In the genomic region with DNA sequence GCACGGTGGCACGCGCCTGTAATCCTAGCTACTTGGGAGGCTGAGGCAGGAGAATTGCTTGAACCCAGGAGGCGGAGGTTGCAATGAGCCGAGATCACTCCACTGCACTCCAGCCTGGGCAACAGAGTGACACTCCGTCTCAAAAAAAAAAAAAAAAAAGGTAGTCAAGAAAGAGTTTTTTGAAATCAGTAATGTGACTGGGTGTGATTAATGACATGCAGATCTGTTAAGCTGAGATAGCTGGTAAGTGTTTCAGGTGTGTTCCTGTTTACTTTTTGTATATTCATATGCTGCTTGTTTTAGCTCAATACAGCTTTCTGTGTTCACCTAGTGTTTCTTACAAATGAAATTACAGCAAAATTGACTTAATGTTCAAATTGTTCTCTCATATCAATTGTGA, we compare ENCODE assay signal across 9 cellular contexts. TPM values are rescaled to one million over a fixed set of nuclear protein-coding genes. Genes with fewer than 3 reads are reported as not detected.
DNase-seq lines count a peak whose midpoint lies in the region; ATAC-seq, FAIRE-seq and TF ChIP-seq lines count a peak whose summit lies in the region.
"Not testable (repeated sequence)": the region's sequence is repeated elsewhere in the genome, so short reads cannot be mapped to it uniquely, and the experiment has no call there.
"Had no signal": no experiment of that assay in that cellular context is flagged by ENCODE, and none has a peak within 500 bp of the region (broad histone marks: within the 10 kb centered on the region; RNA-seq: fewer than 3 reads in every experiment).

No MANE protein-coding gene starts in this region.

- not testable (repeated sequence) for TF ChIP-seq EP300 in K562 (IDR thresholded peaks at IDR 0.05; ENCODE audit: low read length)

- FAIRE-seq in K562 (lab: Jason Lieb, UNC): not testable (repeated sequence)

- not testable (repeated sequence) for H2AFZ ChIP-seq in K562 (ENCODE audit: low read depth, low read length)

- not testable (repeated sequence) for TF ChIP-seq POLR2A in K562 (conservative IDR thresholded peaks at IDR 0.05)

- not testable (repeated sequence) for H3K9me3 ChIP-seq in CD4-positive, alpha-beta memory T cell (ENCODE audit: control insufficient read depth in 1 of 2, low read length in 2 of 2); T-helper 17 cell (ENCODE audit: control insufficient read depth, low read length, poor library complexity, severe bottlenecking); K562 (replicated peaks; ENCODE audit: control insufficient read depth, insufficient read depth, low read depth, low read length)

- H3K36me3 Mint-ChIP-seq in CD4-positive, alpha-beta memory T cell: peaks cover 21 to 40% of the 10 kb centered on the region in 2 donors
- H3K36me3 Mint-ChIP-seq in T-helper 17 cell (ENCODE audit: low read depth): not testable (repeated sequence)
- H3K36me3 Mint-ChIP-seq in activated CD8-positive, alpha-beta T cell treated with anti-CD3 and anti-CD28 coated beads for 36 hours (ENCODE audit: low read depth): peaks cover 39% of the 10 kb centered on the region
- peaks cover 34% of the 10 kb centered on the region for H3K36me3 Mint-ChIP-seq in activated T-helper 1 cell treated with anti-CD3 and anti-CD28 coated beads, Interleukin-12 subunit alpha, Interleukin-12 subunit beta, Interleukin-2, Interleukin-4 antibody, amounts not matched to agents 30 ng/mL and 10 ng/mL and 1 ng/mL, durations not matched to agents 14 hours and 24 hours and 36 hours (ENCODE audit: low read depth)
- H3K36me3 Mint-ChIP-seq in activated naive CD4-positive, alpha-beta T cell treated with anti-CD3 and anti-CD28 coated beads, Interleukin-2, amount 10 ng/mL, durations not matched to agents 7 days and 5 days: peaks cover 48% of the 10 kb centered on the region
- peaks cover 46% of the 10 kb centered on the region for H3K36me3 Mint-ChIP-seq in stimulated activated naive CD8-positive, alpha-beta T cell treated with anti-CD3 and anti-CD28 coated beads, Interleukin-15, Interleukin-2, amounts not matched to agents 100 ng/mL and 50 ng/mL, for 24 hours (ENCODE audit: low read depth)

- TF ChIP-seq CTCF in activated CD8-positive, alpha-beta T cell treated with anti-CD3 and anti-CD28 coated beads for 36 hours (IDR thresholded peaks at IDR 0.05); K562 (IDR thresholded peaks at IDR 0.05 in 2 of 3, conservative IDR thresholded peaks at IDR 0.05 in 1 of 3; ENCODE audit: insufficient read depth in 2 of 3, low read depth in 1 of 3, low read length in 3 of 3): not testable (repeated sequence)

- not testable (repeated sequence) for H3K9me1 ChIP-seq in K562 (ENCODE audit: control insufficient read depth, insufficient read depth, low read length)

- peaks cover 33% of the 10 kb centered on the region for H3K79me2 ChIP-seq in K562 (ENCODE audit: control insufficient read depth, insufficient read depth, low read length)

- not testable (repeated sequence) for H3K9me3 Mint-ChIP-seq in CD4-positive, alpha-beta memory T cell; activated CD8-positive, alpha-beta T cell treated with anti-CD3 and anti-CD28 coated beads for 36 hours; activated T-helper 1 cell treated with anti-CD3 and anti-CD28 coated beads, Interleukin-12 subunit alpha, Interleukin-12 subunit beta, Interleukin-2, Interleukin-4 antibody, amounts not matched to agents 30 ng/mL and 10 ng/mL and 1 ng/mL, durations not matched to agents 14 hours and 24 hours and 36 hours; activated naive CD4-positive, alpha-beta T cell treated with anti-CD3 and anti-CD28 coated beads, Interleukin-2, amount 10 ng/mL, durations not matched to agents 7 days and 5 days; stimulated activated naive CD8-positive, alpha-beta T cell treated with anti-CD3 and anti-CD28 coated beads, Interleukin-15, Interleukin-2, amounts not matched to agents 100 ng/mL and 50 ng/mL, for 24 hours

- not testable (repeated sequence) for TF ChIP-seq RAD21 in K562 (CRISPR knock-in tag; conservative IDR thresholded peaks at IDR 0.05 in 1 of 2, IDR thresholded peaks at IDR 0.05 in 1 of 2)

- not testable (repeated sequence) for H3K4me3 ChIP-seq in CD4-positive, alpha-beta memory T cell (ENCODE audit: low read length in 2 of 2); K562

- H3K9ac ChIP-seq in K562 (ENCODE audit: insufficient read depth in 1 of 2, low read depth in 2 of 2, low read length in 2 of 2): not testable (repeated sequence)

- not testable (repeated sequence) for ATAC-seq in T-helper 17 cell; activated CD8-positive, alpha-beta T cell treated with anti-CD3 and anti-CD28 coated beads for 36 hours
- peak; percentile 30; the same call in 2 of the 3 replicates for ATAC-seq in K562

- CTCF ChIA-PET in CD4-positive, alpha-beta memory T cell (lab: Charles Lee; ENCODE audit: partially characterized antibody): interaction anchor here (1.0 to 1.4 kb wide), 4 partner anchors 10 to 265 kb away, joined by 3 to 4 read pairs (median 3); no protein-coding TSS in a partner anchor
- CTCF ChIA-PET in activated CD8-positive, alpha-beta T cell treated with anti-CD3 and anti-CD28 coated beads for 36 hours (lab: Charles Lee): interaction anchor here (0.7 to 1.2 kb wide), 3 partner anchors 12 to 250 kb away, joined by 3 to 4 read pairs (median 3); no protein-coding TSS in a partner anchor
- CTCF ChIA-PET in activated naive CD4-positive, alpha-beta T cell treated with anti-CD3 and anti-CD28 coated beads, Interleukin-2, amount 10 ng/mL, durations not matched to agents 7 days and 5 days (lab: Charles Lee); K562 (lab: Yijun Ruan, JAX; ENCODE audit: low intra/inter-chr PET ratio): not testable (repeated sequence)

- 79% methylated on average over 5 of the region's 6 CpGs for WGBS in K562 (ENCODE audit: insufficient coverage, low coverage, missing lambda C conversion rate)

- POLR2A ChIA-PET in CD4-positive, alpha-beta memory T cell (lab: Charles Lee; ENCODE audit: partially characterized antibody): interaction anchor here (0.7 to 1.0 kb wide), 2 partner anchors 10 to 17 kb away, joined by 4 to 6 read pairs; no protein-coding TSS in a partner anchor
- POLR2A ChIA-PET in activated CD8-positive, alpha-beta T cell treated with anti-CD3 and anti-CD28 coated beads for 36 hours (lab: Charles Lee): interaction anchor here (0.8 to 0.9 kb wide), 2 partner anchors 10 to 23 kb away, joined by 4 read pairs; no protein-coding TSS in a partner anchor
- POLR2A ChIA-PET in K562 (lab: Yijun Ruan, JAX): interaction anchor here (1.7 kb wide), 1 partner anchor 12 kb away, joined by 7 read pairs; no protein-coding TSS in a partner anchor

- intact Hi-C loops in CD4-positive, alpha-beta memory T cell (cut with micrococcal nuclease): loop anchor here (1.0 kb wide), 1 partner anchor 9 kb away; no protein-coding TSS in a partner anchor
- intact Hi-C loops in activated CD8-positive, alpha-beta T cell treated with anti-CD3 and anti-CD28 coated beads for 36 hours (cut with micrococcal nuclease); activated T-helper 1 cell treated with anti-CD3 and anti-CD28 coated beads, Interleukin-12 subunit alpha, Interleukin-12 subunit beta, Interleukin-2, Interleukin-4 antibody, amounts not matched to agents 30 ng/mL and 10 ng/mL and 1 ng/mL, durations not matched to agents 14 hours and 24 hours and 36 hours (cut with micrococcal nuclease); K562 (cut with micrococcal nuclease): not testable (repeated sequence)

- peaks cover 53 to 86% (median 69%) of the 10 kb centered on the region in 4 donors for H3K4me1 Mint-ChIP-seq in CD4-positive, alpha-beta memory T cell
- peaks cover 60% of the 10 kb centered on the region for H3K4me1 Mint-ChIP-seq in T-helper 17 cell
- peaks cover 55% of the 10 kb centered on the region for H3K4me1 Mint-ChIP-seq in activated CD8-positive, alpha-beta T cell treated with anti-CD3 and anti-CD28 coated beads for 36 hours (ENCODE audit: low read depth)
- H3K4me1 Mint-ChIP-seq in activated T-helper 1 cell treated with anti-CD3 and anti-CD28 coated beads, Interleukin-12 subunit alpha, Interleukin-12 subunit beta, Interleukin-2, Interleukin-4 antibody, amounts not matched to agents 30 ng/mL and 10 ng/mL and 1 ng/mL, durations not matched to agents 14 hours and 24 hours and 36 hours (ENCODE audit: low read depth): peaks cover 76% of the 10 kb centered on the region
- H3K4me1 Mint-ChIP-seq in activated naive CD4-positive, alpha-beta T cell treated with anti-CD3 and anti-CD28 coated beads, Interleukin-2, amount 10 ng/mL, durations not matched to agents 7 days and 5 days: peaks cover 58% of the 10 kb centered on the region
- H3K4me1 Mint-ChIP-seq in stimulated activated naive CD8-positive, alpha-beta T cell treated with anti-CD3 and anti-CD28 coated beads, Interleukin-15, Interleukin-2, amounts not matched to agents 100 ng/mL and 50 ng/mL, for 24 hours (ENCODE audit: low read depth): peaks cover 75% of the 10 kb centered on the region

- in situ Hi-C loops in K562 (cut with MboI): not testable (repeated sequence)

- BruUV-seq in K562 (replicated peaks; lab: Mats Ljungman, UMichigan): not testable (repeated sequence)

- not testable (repeated sequence) for H3K27me3 Mint-ChIP-seq in CD4-positive, alpha-beta memory T cell; T-helper 17 cell; activated CD8-positive, alpha-beta T cell treated with anti-CD3 and anti-CD28 coated beads for 36 hours; activated T-helper 1 cell treated with anti-CD3 and anti-CD28 coated beads, Interleukin-12 subunit alpha, Interleukin-12 subunit beta, Interleukin-2, Interleukin-4 antibody, amounts not matched to agents 30 ng/mL and 10 ng/mL and 1 ng/mL, durations not matched to agents 14 hours and 24 hours and 36 hours (ENCODE audit: insufficient read depth); activated naive CD4-positive, alpha-beta T cell treated with anti-CD3 and anti-CD28 coated beads, Interleukin-2, amount 10 ng/mL, durations not matched to agents 7 days and 5 days; stimulated activated naive CD8-positive, alpha-beta T cell treated with anti-CD3 and anti-CD28 coated beads, Interleukin-15, Interleukin-2, amounts not matched to agents 100 ng/mL and 50 ng/mL, for 24 hours

- not testable (repeated sequence) for H3K4me2 ChIP-seq in K562 (ENCODE audit: insufficient read depth, low read length)

- peak overlapping the region in 5 of 7 donors; percentile 2 to 32 (median 22) for H3K27ac Mint-ChIP-seq in CD4-positive, alpha-beta memory T cell
- not testable (repeated sequence) for H3K27ac Mint-ChIP-seq in T-helper 17 cell
- peak overlapping the region; percentile 13 for H3K27ac Mint-ChIP-seq in activated CD8-positive, alpha-beta T cell treated with anti-CD3 and anti-CD28 coated beads for 36 hours
- H3K27ac Mint-ChIP-seq in activated T-helper 1 cell treated with anti-CD3 and anti-CD28 coated beads, Interleukin-12 subunit alpha, Interleukin-12 subunit beta, Interleukin-2, Interleukin-4 antibody, amounts not matched to agents 30 ng/mL and 10 ng/mL and 1 ng/mL, durations not matched to agents 14 hours and 24 hours and 36 hours: peak overlapping the region; percentile 10
- H3K27ac Mint-ChIP-seq in activated naive CD4-positive, alpha-beta T cell treated with anti-CD3 and anti-CD28 coated beads, Interleukin-2, amount 10 ng/mL, durations not matched to agents 7 days and 5 days: peak overlapping the region; percentile 64
- peak overlapping the region; percentile 31 for H3K27ac Mint-ChIP-seq in stimulated activated naive CD8-positive, alpha-beta T cell treated with anti-CD3 and anti-CD28 coated beads, Interleukin-15, Interleukin-2, amounts not matched to agents 100 ng/mL and 50 ng/mL, for 24 hours

- not testable (repeated sequence) for DNase-seq in CD4-positive, alpha-beta memory T cell; T-helper 17 cell; activated CD8-positive, alpha-beta T cell treated with anti-CD3 and anti-CD28 coated beads for 36 hours; activated T-helper 1 cell treated with anti-CD3 and anti-CD28 coated beads, Interleukin-12 subunit alpha, Interleukin-12 subunit beta, Interleukin-2, Interleukin-4 antibody, amounts not matched to agents 30 ng/mL and 10 ng/mL and 1 ng/mL, durations not matched to agents 14 hours and 24 hours and 36 hours (ENCODE audit: low spot score); activated naive CD4-positive, alpha-beta T cell treated with anti-CD3 and anti-CD28 coated beads, Interleukin-2, amount 10 ng/mL, durations not matched to agents 7 days and 5 days; K562 (ENCODE audit: extremely low read depth in 1 of 4, low spot score in 3 of 4)

- not testable (repeated sequence) for H3K27ac ChIP-seq in CD4-positive, alpha-beta memory T cell (ENCODE audit: low read depth, low read length); K562 (ENCODE audit: extremely low read depth, low read depth, low read length)

- not testable (repeated sequence) for H3K27me3 ChIP-seq in CD4-positive, alpha-beta memory T cell (ENCODE audit: insufficient read depth, low read length); K562 (ENCODE audit: control insufficient read depth in 2 of 2, insufficient read depth in 2 of 2, low read length in 2 of 2)

- H3K4me1 ChIP-seq in CD4-positive, alpha-beta memory T cell (ENCODE audit: insufficient read depth, low read length): peaks cover 82% of the 10 kb centered on the region
- not testable (repeated sequence) for H3K4me1 ChIP-seq in K562 (replicated peaks in 1 of 2; ENCODE audit: control insufficient read depth in 2 of 2, insufficient read depth in 2 of 2, low read length in 2 of 2)

- H4K20me1 ChIP-seq in K562 (replicated peaks; ENCODE audit: control insufficient read depth, insufficient read depth, low read length): not testable (repeated sequence)

- not testable (repeated sequence) for H3K36me3 ChIP-seq in CD4-positive, alpha-beta memory T cell (ENCODE audit: insufficient read depth, low read length); K562 (ENCODE audit: control insufficient read depth, insufficient read depth, low read length)

- peak overlapping the region in 3 of 8 donors; percentile 5 to 45 (median 28) for H3K4me3 Mint-ChIP-seq in CD4-positive, alpha-beta memory T cell
- H3K4me3 Mint-ChIP-seq in T-helper 17 cell: peak overlapping the region; percentile 19
- H3K4me3 Mint-ChIP-seq in activated CD8-positive, alpha-beta T cell treated with anti-CD3 and anti-CD28 coated beads for 36 hours; activated T-helper 1 cell treated with anti-CD3 and anti-CD28 coated beads, Interleukin-12 subunit alpha, Interleukin-12 subunit beta, Interleukin-2, Interleukin-4 antibody, amounts not matched to agents 30 ng/mL and 10 ng/mL and 1 ng/mL, durations not matched to agents 14 hours and 24 hours and 36 hours; activated naive CD4-positive, alpha-beta T cell treated with anti-CD3 and anti-CD28 coated beads, Interleukin-2, amount 10 ng/mL, durations not matched to agents 7 days and 5 days; stimulated activated naive CD8-positive, alpha-beta T cell treated with anti-CD3 and anti-CD28 coated beads, Interleukin-15, Interleukin-2, amounts not matched to agents 100 ng/mL and 50 ng/mL, for 24 hours: not testable (repeated sequence)

RNA-seq across cellular contexts. Expression of a gene that starts 31.8 kb away (rescaled TPM):
- 100 to 1,000 TPM; 108 to 116 TPM for total RNA-seq in CD4-positive, alpha-beta memory T cell
- polyA plus RNA-seq in CD4-positive, alpha-beta memory T cell: 10 to 100 TPM; 27.0 to 28.9 TPM
- total RNA-seq in T-helper 17 cell: 100 to 1,000 TPM; 192 to 199 TPM
- total RNA-seq in activated CD8-positive, alpha-beta T cell treated with anti-CD3 and anti-CD28 coated beads for 36 hours: 10 to 100 TPM; 64.8 to 69.1 TPM
- total RNA-seq in activated T-helper 1 cell treated with anti-CD3 and anti-CD28 coated beads, Interleukin-12 subunit alpha, Interleukin-12 subunit beta, Interleukin-2, Interleukin-4 antibody, amounts not matched to agents 30 ng/mL and 10 ng/mL and 1 ng/mL, durations not matched to agents 14 hours and 24 hours and 36 hours: 154 and 157 TPM in 2 replicates
- total RNA-seq in K562 (2011; cell fraction: chromatin; rRNA removed; ENCODE audit: low replicate concordance): 32.6 and 83.4 TPM in 2 replicates
- total RNA-seq in K562 (2011; cell fraction: nucleolus; rRNA removed): 12.5 and 17.0 TPM in 2 replicates
- total RNA-seq in K562 (2011; cell fraction: nucleoplasm; rRNA removed): 22.4 and 28.9 TPM in 2 replicates
- total RNA-seq in K562 (2014; rRNA removed): 9.1 and 10.6 TPM in 2 replicates
- total RNA-seq in K562 (2014; rRNA removed; fragmentation: Illumina TruSeq; extraction: Trizol): 17.4 and 19.9 TPM in 2 replicates
- 18.9 and 21.5 TPM in 2 replicates for total RNA-seq in K562 (2015; rRNA removed; fragmentation: Illumina TruSeq; extraction: Trizol)
- 19.3 and 23.2 TPM in 2 replicates for total RNA-seq in K562 (2021)
- 36.3 and 38.3 TPM in 2 replicates for polyA plus RNA-seq in K562 (2011; rRNA removed)
- 14.7 and 22.5 TPM in 2 replicates for polyA plus RNA-seq in K562 (2011; cell fraction: cytosol; rRNA removed)
- polyA plus RNA-seq in K562 (2011; cell fraction: nucleus; rRNA removed): 16.4 and 24.9 TPM in 2 replicates
- polyA plus RNA-seq in K562 (2012): 19.1 and 25.4 TPM in 2 replicates
- polyA plus RNA-seq in K562 (2014; fragmentation: Illumina TruSeq; extraction: Trizol): 29.8 and 32.9 TPM in 2 replicates
- polyA plus RNA-seq in K562 (2014; fragmentation: Nextera tagmentation; extraction: Ambion mirVana): 1 to 10 TPM; 9.5 to 10.0 TPM
- 16.9 and 18.6 TPM in 2 replicates for polyA plus RNA-seq in K562 (2014; rRNA removed)
- 58.1 and 66.9 TPM in 2 replicates for polyA minus RNA-seq in K562 (2011; rRNA and poly(A)+ RNA removed)
- 20.3 and 20.8 TPM in 2 replicates for polyA minus RNA-seq in K562 (2011; cell fraction: cytosol; rRNA and poly(A)+ RNA removed)
- 16.2 and 25.0 TPM in 2 replicates for polyA minus RNA-seq in K562 (2011; cell fraction: nucleus; rRNA and poly(A)+ RNA removed)

RNA-seq across cellular contexts. Expression of a gene that starts 50.8 kb away (rescaled TPM):
- 10 to 100 TPM in 1 of 2 experiments, 1 to 10 TPM in 1; 6.8 to 10.0 TPM for total RNA-seq in CD4-positive, alpha-beta memory T cell
- polyA plus RNA-seq in CD4-positive, alpha-beta memory T cell: 1 to 10 TPM in 1 of 2 donors, not detected in 1; 2.2 TPM
- total RNA-seq in T-helper 17 cell (10 to 100 TPM in 1 of 2 donors, 1 to 10 TPM in 1; 9.0 to 11.4 TPM), K562 (2014; rRNA removed) (0.50 and 1.1 TPM in 2 replicates), K562 (2014; rRNA removed; fragmentation: Illumina TruSeq; extraction: Trizol) (1.9 and 2.2 TPM in 2 replicates), K562 (2015; rRNA removed; fragmentation: Illumina TruSeq; extraction: Trizol) (1.7 and 2.0 TPM in 2 replicates), K562 (2021) (0.60 and 0.92 TPM in 2 replicates)
- total RNA-seq in activated CD8-positive, alpha-beta T cell treated with anti-CD3 and anti-CD28 coated beads for 36 hours: 1 to 10 TPM; 3.7 to 4.7 TPM
- 11.6 and 12.0 TPM in 2 replicates for total RNA-seq in activated T-helper 1 cell treated with anti-CD3 and anti-CD28 coated beads, Interleukin-12 subunit alpha, Interleukin-12 subunit beta, Interleukin-2, Interleukin-4 antibody, amounts not matched to agents 30 ng/mL and 10 ng/mL and 1 ng/mL, durations not matched to agents 14 hours and 24 hours and 36 hours
- 1.9 and 8.6 TPM in 2 replicates for total RNA-seq in K562 (2011; cell fraction: chromatin; rRNA removed; ENCODE audit: low replicate concordance)
- 1.5 and 2.0 TPM in 2 replicates for total RNA-seq in K562 (2011; cell fraction: nucleolus; rRNA removed)
- 1.5 and 4.2 TPM in 2 replicates for total RNA-seq in K562 (2011; cell fraction: nucleoplasm; rRNA removed)
- polyA plus RNA-seq in K562 (2011; rRNA removed) (0.14 and 0.35 TPM in 2 replicates), K562 (2014; fragmentation: Illumina TruSeq; extraction: Trizol) (0.25 TPM in 1 of 2 replicates, not detected in the other), K562 (2014; fragmentation: Nextera tagmentation; extraction: Ambion mirVana) (under 1 TPM in 1 of 2 experiments, not detected in 1; 0.27 TPM), K562 (2014; rRNA removed) (0.20 and 0.27 TPM in 2 replicates)
- not detected in 2 replicates for polyA plus RNA-seq in K562 (2011; cell fraction: cytosol; rRNA removed)
- polyA plus RNA-seq in K562 (2011; cell fraction: nucleus; rRNA removed): 0.79 and 0.94 TPM in 2 replicates
- polyA plus RNA-seq in K562 (2012): 0.26 TPM in 1 of 2 replicates, not detected in the other
- 3.5 and 4.9 TPM in 2 replicates for polyA minus RNA-seq in K562 (2011; rRNA and poly(A)+ RNA removed)
- polyA minus RNA-seq in K562 (2011; cell fraction: cytosol; rRNA and poly(A)+ RNA removed): 0.76 TPM in 1 of 2 replicates, not detected in the other
- polyA minus RNA-seq in K562 (2011; cell fraction: nucleus; rRNA and poly(A)+ RNA removed): 4.3 and 7.6 TPM in 2 replicates
- total RNA-seq: G401 had no signal
- polyA plus RNA-seq: BJ had no signal
